21 cellular contexts compared by ENCODE assay signal in genomic region chr1:59901770-59902388, GRCh38. TPM values are rescaled to one million over a fixed set of nuclear protein-coding genes. Genes with fewer than 3 reads are reported as not detected.
"Had no signal": no experiment of that assay in that cellular context is flagged by ENCODE, and none has a peak within 500 bp of the region (broad histone marks: within the 10 kb centered on the region; RNA-seq: fewer than 3 reads in every experiment).

No MANE protein-coding gene starts in this region.

- H3K4me3 Mint-ChIP-seq: activated B cell treated with CpG ODN at 0.5 μM for 24 hours; activated CD4-positive, alpha-beta T cell treated with anti-CD3 and anti-CD28 coated beads, Interleukin-2, amount 10 ng/mL, durations not matched to agents 7 days and 5 days; activated naive CD8-positive, alpha-beta T cell treated with anti-CD3 and anti-CD28 coated beads for 36 hours; neural crest cell; stimulated activated naive CD8-positive, alpha-beta T cell treated with anti-CD3 and anti-CD28 coated beads, Interleukin-15, amount 100 ng/mL, for 72 hours had no signal

- FAIRE-seq: endometrium, islet of Langerhans, TTC549 had no signal

- H3K4me1 ChIP-seq: breast epithelium, gastroesophageal sphincter, SJSA1, testis had no signal

- ATAC-seq: gastroesophageal sphincter; sciatic nerve; stimulated activated naive CD8-positive, alpha-beta T cell treated with anti-CD3 and anti-CD28 coated beads, Interleukin-15, amount 100 ng/mL, for 72 hours had no signal

- H3K9me3 Mint-ChIP-seq: activated B cell treated with CpG ODN at 0.5 μM for 24 hours; activated CD4-positive, alpha-beta T cell treated with anti-CD3 and anti-CD28 coated beads, Interleukin-2, amount 10 ng/mL, durations not matched to agents 7 days and 5 days; activated naive CD8-positive, alpha-beta T cell treated with anti-CD3 and anti-CD28 coated beads for 36 hours; neural crest cell; stimulated activated naive CD8-positive, alpha-beta T cell treated with anti-CD3 and anti-CD28 coated beads, Interleukin-15, amount 100 ng/mL, for 72 hours had no signal

- H3K9me3 ChIP-seq: breast epithelium, gastroesophageal sphincter, heart right ventricle, ovary, SJSA1, testis had no signal

- DNase-seq: activated B cell treated with CpG ODN at 0.5 μM for 24 hours; activated CD4-positive, alpha-beta T cell treated with anti-CD3 and anti-CD28 coated beads, Interleukin-2, amount 10 ng/mL, durations not matched to agents 7 days and 5 days; activated CD8-positive, alpha-beta memory T cell treated with anti-CD3 and anti-CD28 coated beads, Interleukin-2, amount 50 U/mL, for 48 hours; activated naive CD8-positive, alpha-beta T cell treated with anti-CD3 and anti-CD28 coated beads for 36 hours; anterior cingulate cortex; dorsolateral prefrontal cortex; heart right ventricle; midbrain; ovary; stimulated activated CD4-positive, alpha-beta T cell treated with anti-CD3 and anti-CD28 coated beads, Interleukin-1b, Interleukin-23, amount 100 ng/mL, for 48 hours; stimulated activated naive CD8-positive, alpha-beta T cell treated with anti-CD3 and anti-CD28 coated beads, Interleukin-15, amount 100 ng/mL, for 72 hours; T-helper 2 cell; testis had no signal

- H3K36me3 ChIP-seq: breast epithelium, gastroesophageal sphincter, ovary, SJSA1 had no signal

- H3K4me1 Mint-ChIP-seq: activated CD4-positive, alpha-beta T cell treated with anti-CD3 and anti-CD28 coated beads, Interleukin-2, amount 10 ng/mL, durations not matched to agents 7 days and 5 days; activated naive CD8-positive, alpha-beta T cell treated with anti-CD3 and anti-CD28 coated beads for 36 hours had no signal

- H3K27ac ChIP-seq: breast epithelium, gastroesophageal sphincter, ovary, SJSA1, testis had no signal

- H3K27me3 Mint-ChIP-seq: activated B cell treated with CpG ODN at 0.5 μM for 24 hours; activated CD4-positive, alpha-beta T cell treated with anti-CD3 and anti-CD28 coated beads, Interleukin-2, amount 10 ng/mL, durations not matched to agents 7 days and 5 days; activated naive CD8-positive, alpha-beta T cell treated with anti-CD3 and anti-CD28 coated beads for 36 hours; stimulated activated naive CD8-positive, alpha-beta T cell treated with anti-CD3 and anti-CD28 coated beads, Interleukin-15, amount 100 ng/mL, for 72 hours had no signal

- H3K27ac Mint-ChIP-seq: activated B cell treated with CpG ODN at 0.5 μM for 24 hours; activated CD4-positive, alpha-beta T cell treated with anti-CD3 and anti-CD28 coated beads, Interleukin-2, amount 10 ng/mL, durations not matched to agents 7 days and 5 days; activated naive CD8-positive, alpha-beta T cell treated with anti-CD3 and anti-CD28 coated beads for 36 hours; stimulated activated naive CD8-positive, alpha-beta T cell treated with anti-CD3 and anti-CD28 coated beads, Interleukin-15, amount 100 ng/mL, for 72 hours had no signal

- H3K27me3 ChIP-seq: breast epithelium, ovary, SJSA1, testis had no signal

- H3K4me3 ChIP-seq: breast epithelium, dorsolateral prefrontal cortex, gastroesophageal sphincter, heart right ventricle, ovary, SJSA1, testis had no signal

RNA-seq across cellular contexts. Expression of gene CYP2J2, which starts 24.7 kb away (rescaled TPM):
- total RNA-seq: SJSA1 had no signal
